In genomic region chr1:117058810-117059209, GRCh38 we compare ENCODE assay signal across 1 cellular context.
TF ChIP-seq lines count a peak whose summit lies in the region.

No MANE protein-coding gene starts in this region.

TF ChIP-seq in K562, 482 proteins besides CTCF, POLR2A, EP300 and RAD21:
- TF ChIP-seq ZNF24 (IDR thresholded peaks at IDR 0.05) (peak; percentile 51; the same call in 1 of the 2 replicates), CUX1 (CRISPR knock-in tag; IDR thresholded peaks at IDR 0.05) (0 out of 2 replicates have a peak, but pooled peaks have one; percentile 2), ZNF239 (CRISPR knock-in tag; IDR thresholded peaks at IDR 0.05) (no peak), GTF2E2 (tag; IDR thresholded peaks at IDR 0.05) (0 out of 2 replicates have a peak, but pooled peaks have one; percentile 13)
